In genomic region chr7:1642291-1642728, GRCh38 we compare ENCODE assay signal across 17 cellular contexts. TPM values are rescaled to one million over a fixed set of nuclear protein-coding genes. Genes with fewer than 3 reads are reported as not detected.
DNase-seq lines count a peak whose midpoint lies in the region; ATAC-seq, FAIRE-seq and TF ChIP-seq lines count a peak whose summit lies in the region.
"Had no signal": no experiment of that assay in that cellular context is flagged by ENCODE, and none has a peak within 500 bp of the region (broad histone marks: within the 10 kb centered on the region; RNA-seq: fewer than 3 reads in every experiment).

No MANE protein-coding gene starts in this region.

- H3K9ac ChIP-seq in H1 (replicated peaks in 1 of 4; ENCODE audit: extremely low read depth in 1 of 4, low read depth in 3 of 4, low read length in 3 of 4) (no peak overlapping the region), neuronal stem cell (ENCODE audit: low read depth, low read length, poor library complexity) (peak overlapping the region; percentile 63)

- no peaks in the 10 kb centered on the region for H4K20me1 ChIP-seq in H1 (replicated peaks in 1 of 2; ENCODE audit: control insufficient read depth in 1 of 2, insufficient read depth in 2 of 2, low read length in 2 of 2)

- intact Hi-C loops in natural killer cell (cut with micrococcal nuclease): no loop called here

- H3K4ac ChIP-seq in H1 (replicated peaks; ENCODE audit: insufficient read length, low read depth, low read length) (no peak overlapping the region), neuronal stem cell (ENCODE audit: low read length) (no peak overlapping the region)

- no peak for ATAC-seq in natural killer cell treated with Interleukin-12 subunit alpha and Interleukin-12 subunit beta and Interleukin-15 and Interleukin-18, amount 100 ng/mL, for 72 hours
- ATAC-seq in natural killer cell: no peak

- H3K4me2 ChIP-seq in H1 (ENCODE audit: insufficient read depth in 1 of 2, low read depth in 2 of 2, low read length in 2 of 2) (no peak overlapping the region), neuronal stem cell (ENCODE audit: insufficient read depth, low read length, poor library complexity, severe bottlenecking) (no peak overlapping the region)

- peaks cover 5 to 8% of the 10 kb centered on the region in 2 donors for H3K27me3 Mint-ChIP-seq in natural killer cell treated with Interleukin-12 subunit alpha and Interleukin-12 subunit beta and Interleukin-15 and Interleukin-18, amount 100 ng/mL, for 72 hours
- H3K27me3 Mint-ChIP-seq in natural killer cell (ENCODE audit: low read depth in 2 of 2): peaks cover 0 to 5% of the 10 kb centered on the region in 2 donors

- H2BK12ac ChIP-seq in H1 (ENCODE audit: low read depth, low read length) (no peak overlapping the region), neuronal stem cell (ENCODE audit: low read length) (peak overlapping the region; percentile 86)

- no peak overlapping the region for H2BK120ac ChIP-seq in H1 (replicated peaks; ENCODE audit: low read depth, low read length)
- no peak overlapping the region for H2BK120ac ChIP-seq in neuronal stem cell (ENCODE audit: low read depth, low read length)

- no peak overlapping the region for H2AFZ ChIP-seq in H1 (ENCODE audit: low read length)
- H2AFZ ChIP-seq in neuronal stem cell (ENCODE audit: low read length): peak overlapping the region; percentile 74

- H3K27me3 ChIP-seq in H1 (replicated peaks in 1 of 4; ENCODE audit: control insufficient read depth in 3 of 4, extremely low read depth in 1 of 4, insufficient read depth in 3 of 4, low read length in 3 of 4) (no peaks in the 10 kb centered on the region), neuronal stem cell (ENCODE audit: control insufficient read depth in 3 of 3, insufficient read depth in 3 of 3, low read depth in 1 of 3, low read length in 3 of 3) (peaks cover 0 to 3% (median 0%) of the 10 kb centered on the region in 3 experiments)

- H4K8ac ChIP-seq in H1 (ENCODE audit: extremely low read depth, insufficient read depth, low read length): 0 out of 2 replicates have a peak overlapping the region, but pooled peaks have one; percentile 68
- no peak overlapping the region for H4K8ac ChIP-seq in neuronal stem cell (ENCODE audit: low read depth, low read length)

- no peaks in the 10 kb centered on the region for H3K23me2 ChIP-seq in H1 (ENCODE audit: low read depth, low read length)

- FAIRE-seq in H1 (lab: Jason Lieb, UNC): no peak
- FAIRE-seq: GM19239, H54 had no signal

- H3K4me3 ChIP-seq in H1 (ENCODE audit: extremely low read depth in 1 of 4, insufficient read depth in 2 of 4, low read depth in 3 of 4, low read length in 4 of 4) (no peak overlapping the region), neuronal stem cell (ENCODE audit: low read length in 2 of 2) (no peak overlapping the region)

- H3K79me1 ChIP-seq in H1 (ENCODE audit: low read depth, low read length) (no peaks in the 10 kb centered on the region), neuronal stem cell (ENCODE audit: low read depth, low read length) (no peaks in the 10 kb centered on the region)

- peaks cover under 1 to 8% of the 10 kb centered on the region in 2 experiments; a peak in 3 of 4 replicates for H3K9me3 ChIP-seq in H1 (ENCODE audit: insufficient read depth in 2 of 2, low read depth in 1 of 2, low read length in 1 of 2)
- peaks cover under 1 to 7% of the 10 kb centered on the region in 2 donors for H3K9me3 ChIP-seq in neuronal stem cell (replicated peaks in 1 of 2; ENCODE audit: control insufficient read depth in 2 of 2, insufficient read depth in 1 of 2, low read depth in 1 of 2, low read length in 2 of 2)

- H3K27ac ChIP-seq in H1 (ENCODE audit: low read depth, low read length): no peak overlapping the region
- H3K27ac ChIP-seq in neuronal stem cell (replicated peaks; ENCODE audit: low read length): no peak overlapping the region
- H3K27ac ChIP-seq: C4-2B had no signal

- H3K4me1 ChIP-seq in H1 (replicated peaks in 1 of 4; ENCODE audit: control insufficient read depth in 3 of 4, insufficient read depth in 4 of 4, low read length in 3 of 4): no peaks in the 10 kb centered on the region
- peaks cover 0 to 8% of the 10 kb centered on the region in 2 donors for H3K4me1 ChIP-seq in neuronal stem cell (ENCODE audit: control insufficient read depth in 2 of 2, insufficient read depth in 1 of 2, low read depth in 1 of 2, low read length in 2 of 2)

- H3K9me3 Mint-ChIP-seq in natural killer cell treated with Interleukin-12 subunit alpha and Interleukin-12 subunit beta and Interleukin-15 and Interleukin-18, amount 100 ng/mL, for 72 hours: peaks cover under 1% of the 10 kb centered on the region
- H3K9me3 Mint-ChIP-seq in natural killer cell: peaks cover under 1% of the 10 kb centered on the region in 2 donors
- H3K9me3 Mint-ChIP-seq: IgD-negative memory B cell had no signal

- H3K27ac Mint-ChIP-seq in natural killer cell treated with Interleukin-12 subunit alpha and Interleukin-12 subunit beta and Interleukin-15 and Interleukin-18, amount 100 ng/mL, for 72 hours: no peak overlapping the region
- H3K27ac Mint-ChIP-seq in natural killer cell: no peak overlapping the region
- H3K27ac Mint-ChIP-seq: CD4-positive, alpha-beta memory T cell; IgD-negative memory B cell had no signal

- H2AK5ac ChIP-seq in H1 (ENCODE audit: low read depth, low read length) (no peak overlapping the region), neuronal stem cell (ENCODE audit: low read depth, low read length) (peak overlapping the region; percentile 92)

- POLR2A ChIA-PET in H1 (lab: Charles Lee; ENCODE audit: partially characterized antibody): no interaction called here

- no peaks in the 10 kb centered on the region for H3K4me1 Mint-ChIP-seq in natural killer cell treated with Interleukin-12 subunit alpha and Interleukin-12 subunit beta and Interleukin-15 and Interleukin-18, amount 100 ng/mL, for 72 hours (ENCODE audit: low read depth in 2 of 2)
- no peaks in the 10 kb centered on the region for H3K4me1 Mint-ChIP-seq in natural killer cell
- H3K4me1 Mint-ChIP-seq: CD4-positive, alpha-beta memory T cell had no signal

- no peak overlapping the region; the same call in 1 of the 2 replicates for H3K18ac ChIP-seq in H1 (ENCODE audit: extremely low read depth, low read length)
- peak overlapping the region; percentile 80 for H3K18ac ChIP-seq in neuronal stem cell (ENCODE audit: low read length)

- no peaks in the 10 kb centered on the region for H3K36me3 ChIP-seq in H1 (ENCODE audit: control insufficient read depth in 2 of 4, insufficient read depth in 4 of 4, low read length in 3 of 4)
- no peaks in the 10 kb centered on the region for H3K36me3 ChIP-seq in neuronal stem cell (replicated peaks in 1 of 2; ENCODE audit: control insufficient read depth in 2 of 2, insufficient read depth in 2 of 2, low read length in 2 of 2)

- no peak overlapping the region for H3K56ac ChIP-seq in H1 (replicated peaks; ENCODE audit: insufficient read length, low read depth, low read length)

- TF ChIP-seq EP300 in H1 (IDR thresholded peaks at IDR 0.05; ENCODE audit: borderline replicate concordance in 1 of 2, low read depth in 2 of 2, low read length in 2 of 2): no peak

- H3K23ac ChIP-seq in H1 (ENCODE audit: insufficient read length) (no peak overlapping the region), neuronal stem cell (ENCODE audit: low read depth, low read length, poor library complexity) (no peak overlapping the region)

- no peak overlapping the region for H2BK15ac ChIP-seq in H1 (ENCODE audit: low read length)
- H2BK15ac ChIP-seq in neuronal stem cell (ENCODE audit: low read length): no peak overlapping the region

- H2BK5ac ChIP-seq in H1 (ENCODE audit: low read depth, low read length) (no peak overlapping the region), neuronal stem cell (ENCODE audit: low read length) (no peak overlapping the region)

- H4K91ac ChIP-seq in H1 (replicated peaks; ENCODE audit: insufficient read length, low read length) (no peak overlapping the region), neuronal stem cell (ENCODE audit: low read depth, low read length, poor library complexity) (no peak overlapping the region)

- DNase-seq in natural killer cell treated with Interleukin-12 subunit alpha and Interleukin-12 subunit beta and Interleukin-15 and Interleukin-18, amount 100 ng/mL, for 72 hours (ENCODE audit: low spot score): peak; percentile 54
- no peak for DNase-seq in natural killer cell
- no peak for DNase-seq in H1 (ENCODE audit: low read depth in 1 of 2, low spot score in 2 of 2)
- DNase-seq in neuronal stem cell (ENCODE audit: low spot score): no peak
- no peak for DNase-seq in amniotic stem cell (lab: John Stamatoyannopoulos, UW)
- DNase-seq in GM20000 (ENCODE audit: low spot score): no peak
- DNase-seq in GM10266 (ENCODE audit: extremely low spot score): no peak
- DNase-seq: 8988T; AML-193; CD4-positive, alpha-beta memory T cell; COR-L47; DND-41; GDM1 had no signal

- TF ChIP-seq CTCF in natural killer cell (IDR thresholded peaks at IDR 0.05) (no peak), H1 (IDR thresholded peaks at IDR 0.05; ENCODE audit: control extremely low read depth in 1 of 3, insufficient read depth in 1 of 3, low read depth in 1 of 3, low read length in 3 of 3) (no peak), GM20000 (IDR thresholded peaks at IDR 0.05; ENCODE audit: extremely low read depth, missing control alignments) (no peak), GM10266 (IDR thresholded peaks at IDR 0.05; ENCODE audit: control insufficient read depth, insufficient read depth, low read depth, missing control alignments) (no peak)

- no peak for TF ChIP-seq POLR2A in H1 (IDR thresholded peaks at IDR 0.05; ENCODE audit: control extremely low read depth in 1 of 2, low read depth in 2 of 2, low read length in 2 of 2)

- H3K36me3 Mint-ChIP-seq in natural killer cell treated with Interleukin-12 subunit alpha and Interleukin-12 subunit beta and Interleukin-15 and Interleukin-18, amount 100 ng/mL, for 72 hours: peaks cover under 1% of the 10 kb centered on the region
- H3K36me3 Mint-ChIP-seq in natural killer cell: peaks cover 1% of the 10 kb centered on the region
- H3K36me3 Mint-ChIP-seq: CD4-positive, alpha-beta memory T cell had no signal

- 74% methylated on average over 10 of the region's 14 CpGs; no CpG with 5 or more reads in 1 of the 2 experiments for WGBS in H1 (ENCODE audit: extremely low coverage in 1 of 2, insufficient coverage in 1 of 2, insufficient read length in 1 of 2, insufficient replicate concordance in 2 of 2, low coverage in 1 of 2, low lambda C conversion rate in 2 of 2, missing lambda C conversion rate in 1 of 2), 2 experiments
- WGBS in neuronal stem cell (ENCODE audit: extremely low coverage in 2 of 2, insufficient read length in 2 of 2, insufficient replicate concordance in 1 of 2), 2 donors: no CpG with 5 or more reads among the region's 14 CpGs

- no peak for TF ChIP-seq RAD21 in H1 (IDR thresholded peaks at IDR 0.05 in 1 of 2, conservative IDR thresholded peaks at IDR 0.05 in 1 of 2; ENCODE audit: low read depth in 2 of 2, low read length in 2 of 2)

- H3K14ac ChIP-seq in H1 (ENCODE audit: insufficient read length) (no peak overlapping the region), neuronal stem cell (ENCODE audit: low read length) (no peak overlapping the region)

- CTCF ChIA-PET in H1 (lab: Charles Lee; ENCODE audit: partially characterized antibody): interaction anchor here (0.6 to 4.7 kb wide), 2 partner anchors 8 to 31 kb away, joined by 3 to 31 read pairs; no protein-coding TSS in a partner anchor

- no peak overlapping the region for H3K4me3 Mint-ChIP-seq in natural killer cell treated with Interleukin-12 subunit alpha and Interleukin-12 subunit beta and Interleukin-15 and Interleukin-18, amount 100 ng/mL, for 72 hours
- no peak overlapping the region for H3K4me3 Mint-ChIP-seq in natural killer cell
- H3K4me3 Mint-ChIP-seq: CD4-positive, alpha-beta memory T cell had no signal

- H2BK20ac ChIP-seq in H1 (ENCODE audit: low read length): no peak overlapping the region

- no peak overlapping the region for H4K5ac ChIP-seq in H1 (ENCODE audit: insufficient read length, low read depth, low read length)

- no peaks in the 10 kb centered on the region for H3K79me2 ChIP-seq in H1 (ENCODE audit: control insufficient read depth in 1 of 2, insufficient read depth in 2 of 2, low read length in 2 of 2)

RNA-seq across cellular contexts. Expression of gene ELFN1, which starts 27.8 kb away (rescaled TPM):
- total RNA-seq in natural killer cell treated with Interleukin-12 subunit alpha and Interleukin-12 subunit beta and Interleukin-15 and Interleukin-18, amount 100 ng/mL, for 72 hours: under 1 TPM in 1 of 2 donors, not detected in 1; 0.11 TPM
- total RNA-seq in natural killer cell: under 1 TPM in 2 of 3 donors, not detected in 1; 0.30 to 0.45 TPM
- 2.0 and 2.1 TPM in 2 replicates for total RNA-seq in H1 (2021; fragmentation: NEBNext Ultra II Directional; extraction: Animal tissue kit (Norgen Biotek cat#: 25700))
- polyA plus RNA-seq in H1 (2011; rRNA removed): 4.5 and 4.8 TPM in 2 replicates
- polyA plus RNA-seq in H1 (2011; cell fraction: cytosol; rRNA removed): 3.6 TPM
- polyA plus RNA-seq in H1 (2011; cell fraction: nucleus; rRNA removed): 2.8 TPM
- 1.5 to 4.4 TPM (median 3.3 TPM) in 4 replicates for polyA plus RNA-seq in H1 (2012, experiment 1 of 2)
- polyA plus RNA-seq in H1 (2012, experiment 2 of 2): 2.0 TPM
- polyA plus RNA-seq in H1 (2013, experiment 1 of 2): 3.3 TPM
- polyA plus RNA-seq in H1 (2013, experiment 2 of 2): 3.5 TPM
- 1.8 and 2.7 TPM in 2 replicates for polyA minus RNA-seq in H1 (2011; rRNA and poly(A)+ RNA removed)
- 3.5 TPM for polyA minus RNA-seq in H1 (2011; cell fraction: cytosol; rRNA and poly(A)+ RNA removed)
- polyA minus RNA-seq in H1 (2011; cell fraction: nucleus; rRNA and poly(A)+ RNA removed): 1.5 TPM
- polyA plus RNA-seq in neuronal stem cell (2013, experiment 1 of 2): 15.6 TPM
- polyA plus RNA-seq in neuronal stem cell (2013, experiment 2 of 2): 16.3 TPM
- polyA plus RNA-seq: CD4-positive, alpha-beta memory T cell had no signal
